15 cellular contexts compared by ENCODE assay signal in the genomic region with DNA sequence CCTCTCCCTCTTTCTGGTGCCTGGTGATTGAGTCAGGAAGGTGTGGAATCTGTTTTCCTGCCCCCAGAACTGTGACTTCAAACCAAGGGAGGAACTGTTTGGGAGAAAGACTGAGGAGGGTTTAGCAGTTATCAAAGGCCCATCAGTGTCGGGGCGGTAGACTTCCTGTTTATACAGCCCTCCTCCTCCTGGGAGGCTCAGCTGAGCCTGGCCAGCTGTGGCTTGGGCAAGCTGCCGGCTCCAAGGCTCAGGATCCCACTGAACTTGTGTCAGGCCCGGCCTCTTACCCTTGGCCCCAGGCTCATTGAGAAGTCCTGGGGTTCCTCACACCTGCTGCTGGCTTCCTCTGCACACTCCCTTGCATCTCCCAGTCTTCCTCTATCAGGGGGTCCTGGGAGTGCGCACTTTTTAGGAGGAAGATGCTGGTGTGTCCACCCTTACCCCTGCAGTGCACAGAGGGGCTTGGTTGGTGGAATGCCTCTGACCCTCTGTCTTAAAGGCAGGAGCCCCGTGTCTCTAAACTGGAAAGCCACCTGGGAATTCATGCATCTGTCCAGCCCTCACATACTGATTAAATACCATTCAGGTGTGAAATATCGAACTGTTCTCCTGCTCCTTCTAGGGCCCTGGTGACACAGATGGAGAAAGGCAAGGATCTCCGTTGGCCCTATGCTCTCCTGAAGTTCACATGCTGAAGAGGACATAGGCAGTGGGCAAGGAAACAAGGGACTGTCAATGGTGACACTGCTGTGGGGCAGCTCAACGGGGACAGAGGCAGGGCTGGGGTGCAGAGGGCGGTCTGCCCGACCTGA. TPM values are rescaled to one million over a fixed set of nuclear protein-coding genes. Genes with fewer than 3 reads are reported as not detected.
DNase-seq lines count a peak whose midpoint lies in the region; ATAC-seq and TF ChIP-seq lines count a peak whose summit lies in the region.
"Had no signal": no experiment of that assay in that cellular context is flagged by ENCODE, and none has a peak within 500 bp of the region (broad histone marks: within the 10 kb centered on the region; RNA-seq: fewer than 3 reads in every experiment).

No MANE protein-coding gene starts in this region.

- no peaks in the 10 kb centered on the region for H3K27me3 ChIP-seq in sigmoid colon
- H3K27me3 ChIP-seq in esophagus squamous epithelium: no peaks in the 10 kb centered on the region
- H3K27me3 ChIP-seq: suprapubic skin had no signal

- no peak overlapping the region for H3K4me3 ChIP-seq in cardiac fibroblast (replicated peaks in 1 of 2; ENCODE audit: low read depth in 2 of 2, low read length in 2 of 2)
- H3K4me3 ChIP-seq in sigmoid colon: no peak overlapping the region
- H3K4me3 ChIP-seq in esophagus squamous epithelium: no peak overlapping the region
- H3K4me3 ChIP-seq: suprapubic skin had no signal

- no peak for TF ChIP-seq POLR2A in sigmoid colon (IDR thresholded peaks at IDR 0.05)
- TF ChIP-seq POLR2A in esophagus squamous epithelium (IDR thresholded peaks at IDR 0.05): no peak

- no peak for ATAC-seq in HG03039 (IDR thresholded peaks at IDR 0.05; ENCODE audit: unreplicated experiment)

- 67 to 79% methylated on average over 11 of the region's 11 CpGs for WGBS in sigmoid colon, 2 donors
- 70 to 80% methylated on average over 2 to 7 of the region's 11 CpGs for WGBS in esophagus squamous epithelium, 2 donors

- H3K36me3 ChIP-seq in sigmoid colon (no peaks in the 10 kb centered on the region), esophagus squamous epithelium (no peaks in the 10 kb centered on the region)

- H3K4me1 ChIP-seq in sigmoid colon (peaks cover 0 to 6% (median 0%) of the 10 kb centered on the region in 4 donors), esophagus squamous epithelium (peaks cover 0 to 11% (median 0%) of the 10 kb centered on the region in 3 donors)

- H3K27ac ChIP-seq in sigmoid colon (no peak overlapping the region), esophagus squamous epithelium (peak overlapping the region in 1 of 4 donors; percentile 21)
- H3K27ac ChIP-seq: suprapubic skin had no signal

- TF ChIP-seq CTCF in cardiac fibroblast (IDR thresholded peaks at IDR 0.05; ENCODE audit: low read depth, low read length) (no peak), sigmoid colon (IDR thresholded peaks at IDR 0.05) (no peak), esophagus squamous epithelium (IDR thresholded peaks at IDR 0.05) (no peak)

- H3K9me3 ChIP-seq in sigmoid colon (no peaks in the 10 kb centered on the region), esophagus squamous epithelium (no peaks in the 10 kb centered on the region)
- H3K9me3 ChIP-seq: suprapubic skin had no signal

- intact Hi-C loops in sigmoid colon (cut with DNase I) (no loop called here), esophagus squamous epithelium (cut with DNase I) (no loop called here)

- DNase-seq in GM03348 (ENCODE audit: low spot score): peak; percentile 75
- peak; percentile 64 to 76 for DNase-seq in cardiac fibroblast (ENCODE audit: low read depth in 2 of 2)
- peak; percentile 93 for DNase-seq in left kidney (ENCODE audit: low read depth, low spot score)
- peak; percentile 89 for DNase-seq in sigmoid colon
- no peak for DNase-seq in NCI-H226
- no peak for DNase-seq in cerebellar cortex (ENCODE audit: low spot score)
- DNase-seq in esophagus squamous epithelium (lab: John Stamatoyannopoulos, UW): no peak
- DNase-seq: activated CD4-positive, alpha-beta T cell treated with anti-CD3 and anti-CD28 coated beads, Interleukin-2, amount 50 U/mL, for 48 hours; CD8-positive, alpha-beta memory T cell; effector memory CD4-positive, alpha-beta T cell; NCI-H1105 treated with DMSO at 0.1 percent for 48 hours; occipital lobe; SW 1271 had no signal

- no peak for TF ChIP-seq EP300 in sigmoid colon (IDR thresholded peaks at IDR 0.05)

RNA-seq across cellular contexts. Expression of a gene that starts 32.4 kb away (rescaled TPM):
- total RNA-seq in sigmoid colon: 100 to 1,000 TPM in 1 of 4 donors, 10 to 100 TPM in 3; 72.1 to 111 (median 80.7) TPM
- 10 to 100 TPM; 13.6 to 54.1 (median 43.5) TPM for polyA plus RNA-seq in sigmoid colon
- 10 to 100 TPM in 3 of 4 donors, 1 to 10 TPM in 1; 6.8 to 28.4 (median 13.7) TPM for total RNA-seq in esophagus squamous epithelium
- total RNA-seq: CD8-positive, alpha-beta memory T cell had no signal
- polyA plus RNA-seq: CD8-positive, alpha-beta memory T cell had no signal

Comparison
In these comparisons a context has a peak if more than half of its experiments do, and no peak if none do; other contexts are left out.
1. DNase-seq: peak in GM03348 (single experiment), cardiac fibroblast (2 of 2), left kidney (single experiment) and sigmoid colon (single experiment); none in NCI-H226 (single experiment), cerebellar cortex (single experiment) and esophagus squamous epithelium (single experiment).